ENCODE assay signal across 13 cellular contexts in genomic region chr11:2943711-2944118, GRCh38. TPM values are rescaled to one million over a fixed set of nuclear protein-coding genes. Genes with fewer than 3 reads are reported as not detected.
DNase-seq lines count a peak whose midpoint lies in the region; ATAC-seq and TF ChIP-seq lines count a peak whose summit lies in the region.
"Had no signal": no experiment of that assay in that cellular context is flagged by ENCODE, and none has a peak within 500 bp of the region (broad histone marks: within the 10 kb centered on the region; RNA-seq: fewer than 3 reads in every experiment).

No MANE protein-coding gene starts in this region.

- no peak overlapping the region for H3K4me3 ChIP-seq in HEK293 (ENCODE audit: low read depth, low read length)
- no peak overlapping the region for H3K4me3 ChIP-seq in lower leg skin (ENCODE audit: low read depth, poor library complexity, severe bottlenecking)

- POLR2A ChIA-PET in HEK293 (lab: Yijun Ruan, JAX): interaction anchor here (1.0 to 1.4 kb wide), 4 partner anchors 10 to 48 kb away, joined by 3 to 4 read pairs (median 3); partner anchors contain the start of genes NAP1L4 and PHLDA2

- ATAC-seq in GM18907 (IDR thresholded peaks at IDR 0.05; ENCODE audit: unreplicated experiment): no peak

- no peak for TF ChIP-seq CTCF in HEK293 (tag by site-specific recombination; IDR thresholded peaks at IDR 0.05)
- no peak for TF ChIP-seq CTCF in lower leg skin (IDR thresholded peaks at IDR 0.05)

- no peak overlapping the region for H3K27ac ChIP-seq in HEK293 (ENCODE audit: extremely low read depth, low read depth, low read length)
- H3K27ac ChIP-seq: 22Rv1, parathyroid adenoma had no signal

- intact Hi-C loops in lower leg skin (cut with DNase I; ENCODE audit: low total_unique reads): no loop called here

- WGBS in lower leg skin, 2 donors: 22 to 26% methylated on average over 11 to 12 of the region's 12 CpGs

- DNase-seq in DMS 273 (lab: John Stamatoyannopoulos, UW; ENCODE audit: unreplicated experiment) (peak; percentile 28), DMS 273 treated with DMSO at 0.1 percent for 48 hours (lab: John Stamatoyannopoulos, UW) (no peak), amniotic epithelial cell (ENCODE audit: low read depth) (peak; percentile 41), mucosa of gallbladder (ENCODE audit: low spot score) (peak; percentile 70), lower leg skin (ENCODE audit: low spot score in 2 of 2) (no peak), hepatic stellate cell (ENCODE audit: low spot score) (no peak)
- DNase-seq: activated CD4-positive, alpha-beta T cell treated with anti-CD3 and anti-CD28 coated beads, Interleukin-2, amount 50 U/mL, for 1 hour; DND-41; NCI-H446 had no signal

- TF ChIP-seq POLR2A in lower leg skin (IDR thresholded peaks at IDR 0.05): no peak

- CTCF ChIA-PET in HEK293 (lab: Yijun Ruan, JAX): interaction anchor here (0.7 to 1.1 kb wide), 3 partner anchors 10 to 186 kb away, joined by 3 read pairs; no protein-coding TSS in a partner anchor

- no peaks in the 10 kb centered on the region for H3K9me3 ChIP-seq in HEK293 (ENCODE audit: control insufficient read depth, insufficient read depth, low read depth, low read length)

- peaks cover 0 to 58% of the 10 kb centered on the region in 2 experiments; a peak in 1 of 3 replicates for H3K36me3 ChIP-seq in HEK293 (ENCODE audit: control insufficient read depth in 2 of 2, insufficient read depth in 1 of 2, low read length in 2 of 2)

- H3K4me1 ChIP-seq in HEK293 (ENCODE audit: control insufficient read depth, insufficient read depth, low read length): no peaks in the 10 kb centered on the region

TF ChIP-seq in HEK293, 187 proteins besides CTCF, POLR2A, EP300 and RAD21:
- TF ChIP-seq ZNF549 (tag by site-specific recombination; IDR thresholded peaks at IDR 0.05): peak; percentile 61; the same call in 1 of the 2 replicates
- TF ChIP-seq ZNF214 (tag by site-specific recombination; IDR thresholded peaks at IDR 0.05; ENCODE audit: borderline replicate concordance): no peak

RNA-seq across cellular contexts. Expression of gene PHLDA2, which starts 14.5 kb away (rescaled TPM):
- total RNA-seq in mucosa of gallbladder (38.7 TPM), lower leg skin (10 to 100 TPM in 1 of 4 donors, 1 to 10 TPM in 3; 5.1 to 16.0 (median 7.4) TPM)

RNA-seq across cellular contexts. Expression of gene NAP1L4, which starts 48.4 kb away (rescaled TPM):
- total RNA-seq in mucosa of gallbladder (135 TPM), lower leg skin (10 to 100 TPM; 67.2 to 99.0 (median 82.4) TPM)

RNA-seq across cellular contexts. Expression of gene CDKN1C, which starts 58.1 kb away (rescaled TPM):
- total RNA-seq in mucosa of gallbladder (59.4 TPM), lower leg skin (10 to 100 TPM; 27.1 to 52.7 (median 31.4) TPM)

Comparison
In these comparisons a context has a peak if more than half of its experiments do, and no peak if none do; other contexts are left out.
1. DNase-seq: peak in DMS 273 (single experiment), amniotic epithelial cell (single experiment) and mucosa of gallbladder (single experiment); none in DMS 273 treated with DMSO at 0.1 percent for 48 hours (single experiment), lower leg skin (0 of 2) and hepatic stellate cell (single experiment).